In the genomic region with DNA sequence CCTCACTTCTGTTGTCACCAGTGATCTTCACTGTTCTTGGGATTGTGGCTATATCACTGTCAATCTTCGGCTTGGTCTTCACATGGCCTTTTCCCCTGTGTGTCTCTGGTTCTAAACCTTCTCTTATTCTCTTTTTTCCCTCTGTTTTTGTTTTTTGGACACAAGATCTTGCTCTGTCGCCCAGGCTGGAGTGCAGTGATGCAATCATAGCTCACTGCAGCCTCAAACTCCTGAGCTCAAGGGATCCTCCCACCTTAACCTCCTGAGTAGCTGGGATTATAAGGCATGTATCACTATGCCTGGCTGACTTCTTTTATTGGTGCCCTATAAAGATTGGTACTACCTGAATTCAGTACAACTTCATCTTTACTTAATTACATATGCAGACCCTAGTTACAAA, we compare ENCODE assay signal across 29 cellular contexts.
DNase-seq lines count a peak whose midpoint lies in the region; ATAC-seq, FAIRE-seq and TF ChIP-seq lines count a peak whose summit lies in the region.
"Had no signal": no experiment of that assay in that cellular context is flagged by ENCODE, and none has a peak within 500 bp of the region (broad histone marks: within the 10 kb centered on the region; RNA-seq: fewer than 3 reads in every experiment).

No MANE protein-coding gene starts in this region.

- intact Hi-C loops in K562 (cut with micrococcal nuclease), result no loop called here

- no peak overlapping the region for H3K4me2 ChIP-seq in K562 (ENCODE audit: insufficient read depth, low read length)
- H3K4me2 ChIP-seq: A549; BLaER1; BLaER1 treated with 17β-estradiol and CSF1 and Interleukin-3, amounts not matched to agents 10 nM and 100 nM had no signal

- POLR2A ChIA-PET in K562 (lab: Yijun Ruan, JAX), result interaction anchor here (0.9 kb wide), 1 partner anchor 18 kb away, joined by 3 read pairs; no protein-coding TSS in a partner anchor

- no peaks in the 10 kb centered on the region; the same call in 1 of the 2 replicates for H4K20me1 ChIP-seq in K562 (replicated peaks; ENCODE audit: control insufficient read depth, insufficient read depth, low read length)
- H4K20me1 ChIP-seq: BLaER1; BLaER1 treated with 17β-estradiol and CSF1 and Interleukin-3, amounts not matched to agents 10 nM and 100 nM had no signal

- no peaks in the 10 kb centered on the region for H3K36me3 ChIP-seq in K562 (ENCODE audit: control insufficient read depth, insufficient read depth, low read length)
- H3K36me3 ChIP-seq: BE2C, BLaER1 had no signal

- TF ChIP-seq EP300 in K562 (IDR thresholded peaks at IDR 0.05; ENCODE audit: low read length), result no peak

- FAIRE-seq in K562 (lab: Jason Lieb, UNC), result no peak
- FAIRE-seq: A204.1, A549, D721Med had no signal

- H2AFZ ChIP-seq in K562 (ENCODE audit: low read depth, low read length), result no peak overlapping the region

- no peak overlapping the region for H3K4me3 ChIP-seq in K562
- H3K4me3 ChIP-seq: A549; BLaER1; BLaER1 treated with 17β-estradiol and CSF1 and Interleukin-3, amounts not matched to agents 10 nM and 100 nM had no signal

- no peak for TF ChIP-seq CTCF in K562 (IDR thresholded peaks at IDR 0.05 in 2 of 3, conservative IDR thresholded peaks at IDR 0.05 in 1 of 3; ENCODE audit: insufficient read depth in 2 of 3, low read depth in 1 of 3, low read length in 3 of 3)

- ATAC-seq in K562 (no peak), HG02970 (IDR thresholded peaks at IDR 0.05; ENCODE audit: low FRiP score, unreplicated experiment) (no peak)
- ATAC-seq: A549; CD8-positive, alpha-beta T cell had no signal

- H3K9me1 ChIP-seq in K562 (ENCODE audit: control insufficient read depth, insufficient read depth, low read length), result no peaks in the 10 kb centered on the region

- H3K9me3 ChIP-seq in K562 (replicated peaks; ENCODE audit: control insufficient read depth, insufficient read depth, low read depth, low read length), result no peaks in the 10 kb centered on the region
- H3K9me3 ChIP-seq: A549, BE2C, BLaER1, Caco-2 had no signal

- WGBS in K562 (ENCODE audit: insufficient coverage, low coverage, missing lambda C conversion rate), result 5% methylated on average over 2 of the region's 2 CpGs

- TF ChIP-seq POLR2A in K562 (conservative IDR thresholded peaks at IDR 0.05), result no peak

- no peak for DNase-seq in K562 (ENCODE audit: extremely low read depth in 1 of 4, low spot score in 3 of 4)
- DNase-seq: 8988T; ACHN; AML-193; BE2C; C1 segment of cervical spinal cord; Caco-2; Calu3; CD4-positive, alpha-beta memory T cell; CD4-positive, alpha-beta T cell; CD4-positive, CD25-positive, alpha-beta regulatory T cell; CD8-positive, alpha-beta memory T cell; CD8-positive, alpha-beta T cell; COR-L47; DMS 273 treated with DMSO at 0.1 percent for 48 hours; DMS153; DMS53; DMS79; DMS79 treated with DMSO at 0.1 percent for 48 hours; DND-41; EL had no signal

- in situ Hi-C loops in K562 (cut with MboI), result no loop called here

- H3K27me3 ChIP-seq in K562 (ENCODE audit: control insufficient read depth in 2 of 2, insufficient read depth in 2 of 2, low read length in 2 of 2), result peaks cover 8 to 17% of the 10 kb centered on the region in 2 experiments; a peak in 3 of 5 replicates
- H3K27me3 ChIP-seq: BE2C; BLaER1; BLaER1 treated with 17β-estradiol and CSF1 and Interleukin-3, amounts not matched to agents 10 nM and 100 nM had no signal

- TF ChIP-seq RAD21 in K562 (CRISPR knock-in tag; conservative IDR thresholded peaks at IDR 0.05 in 1 of 2, IDR thresholded peaks at IDR 0.05 in 1 of 2), result no peak

- no peaks in the 10 kb centered on the region for H3K79me2 ChIP-seq in K562 (ENCODE audit: control insufficient read depth, insufficient read depth, low read length)

- CTCF ChIA-PET in K562 (lab: Yijun Ruan, JAX; ENCODE audit: low intra/inter-chr PET ratio), result no interaction called here

- no peak overlapping the region for H3K9ac ChIP-seq in K562 (ENCODE audit: insufficient read depth in 1 of 2, low read depth in 2 of 2, low read length in 2 of 2)
- H3K9ac ChIP-seq: BLaER1; BLaER1 treated with 17β-estradiol and CSF1 and Interleukin-3, amounts not matched to agents 10 nM and 100 nM had no signal

- BruUV-seq in K562 (replicated peaks; lab: Mats Ljungman, UMichigan), result no TSS peak

- no peak overlapping the region for H3K27ac ChIP-seq in K562 (ENCODE audit: extremely low read depth, low read depth, low read length)
- H3K27ac ChIP-seq: 22Rv1; A549; BLaER1; BLaER1 treated with 17β-estradiol and CSF1 and Interleukin-3, amounts not matched to agents 10 nM and 100 nM; C4-2B had no signal

- no peaks in the 10 kb centered on the region for H3K4me1 ChIP-seq in K562 (replicated peaks in 1 of 2; ENCODE audit: control insufficient read depth in 2 of 2, insufficient read depth in 2 of 2, low read length in 2 of 2)
- H3K4me1 ChIP-seq: A549, BE2C, Caco-2 had no signal

TF ChIP-seq in K562, 482 proteins besides CTCF, POLR2A, EP300 and RAD21:
- TF ChIP-seq NKRF (IDR thresholded peaks at IDR 0.05; ENCODE audit: borderline replicate concordance), result no peak
- no peak for TF ChIP-seq POLR2H (tag; IDR thresholded peaks at IDR 0.05; ENCODE audit: low read depth)
- TF ChIP-seq MIER1 (IDR thresholded peaks at IDR 0.05; ENCODE audit: low read depth), result no peak
- TF ChIP-seq ZNF586 (CRISPR knock-in tag; conservative IDR thresholded peaks at IDR 0.05), result no peak
- peak; percentile 65 for TF ChIP-seq CEBPB (tag; IDR thresholded peaks at IDR 0.05)
- TF ChIP-seq CHCHD3 (CRISPR knock-in tag; IDR thresholded peaks at IDR 0.05), result no peak
- TF ChIP-seq CEBPG (CRISPR knock-in tag; IDR thresholded peaks at IDR 0.05), result no peak
- TF ChIP-seq CEBPG (tag; conservative IDR thresholded peaks at IDR 0.05 in 1 of 2, IDR thresholded peaks at IDR 0.05 in 1 of 2), result peak; percentile 52 to 57; a peak in 3 of 4 replicates
- peak; percentile 75 for TF ChIP-seq ATF3 (IDR thresholded peaks at IDR 0.05)
- TF ChIP-seq ATF3 (CRISPR knock-in tag; conservative IDR thresholded peaks at IDR 0.05), result no peak
